ENCODE assay signal across 8 cellular contexts in the genomic region with DNA sequence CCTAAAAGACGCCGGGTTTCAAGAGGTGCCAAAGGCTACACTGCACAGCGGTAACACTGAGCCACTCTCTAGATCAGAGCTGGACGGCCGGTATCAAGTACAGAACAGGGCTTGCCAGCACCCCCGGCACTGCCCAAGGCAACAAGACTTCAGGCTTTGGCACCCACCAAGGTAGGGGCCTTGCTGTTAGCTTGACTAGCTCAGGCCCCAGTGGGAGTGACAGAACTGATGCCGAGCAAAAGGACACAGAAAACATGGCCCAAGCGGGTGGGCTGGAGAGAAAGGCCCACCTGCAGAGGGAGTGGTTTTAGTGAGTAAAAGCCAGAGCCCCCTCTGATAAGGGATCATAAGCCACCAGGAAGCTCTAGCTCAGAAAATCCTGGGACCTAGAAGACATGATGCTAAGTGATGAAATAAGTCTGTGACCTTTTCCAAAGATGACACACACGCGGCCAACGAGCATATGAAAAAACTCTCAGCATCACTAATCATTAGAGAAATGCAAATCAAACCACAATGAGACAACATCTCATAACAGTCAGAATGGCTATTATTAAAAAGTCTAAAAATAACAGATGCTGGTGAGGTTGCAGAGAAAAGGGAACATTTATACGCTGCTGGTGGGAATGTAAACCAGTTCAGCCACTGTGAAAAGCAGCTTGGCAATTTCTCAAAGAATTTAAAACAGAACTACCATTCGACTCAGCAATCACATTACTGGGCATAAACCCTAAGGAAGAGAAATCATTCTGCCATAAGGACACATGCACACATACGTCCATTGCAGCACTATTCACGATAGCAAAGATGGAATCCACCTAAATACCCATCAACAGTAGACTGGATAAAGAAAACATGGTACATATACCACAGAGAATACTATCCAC. TPM values are rescaled to one million over a fixed set of nuclear protein-coding genes. Genes with fewer than 3 reads are reported as not detected.
DNase-seq lines count a peak whose midpoint lies in the region; ATAC-seq and TF ChIP-seq lines count a peak whose summit lies in the region.

No MANE protein-coding gene starts in this region.

- POLR2A ChIA-PET in activated CD8-positive, alpha-beta T cell treated with anti-CD3 and anti-CD28 coated beads for 36 hours (lab: Charles Lee), result interaction anchor here (0.7 to 26.2 kb wide), 3 partner anchors 12 to 554 kb away, joined by 3 to 768 read pairs (median 320); partner anchors contain the start of genes CDC42BPG and EHD1

- CTCF ChIA-PET in activated CD8-positive, alpha-beta T cell treated with anti-CD3 and anti-CD28 coated beads for 36 hours (lab: Charles Lee), result interaction anchor here (13.5 to 28.9 kb wide), 2 partner anchors 13 to 21 kb away, joined by 316 to 1168 read pairs; partner anchors contain the start of genes CDC42BPG and EHD1

- DNase-seq in EL, result peak; percentile 91
- DNase-seq in activated CD8-positive, alpha-beta T cell treated with anti-CD3 and anti-CD28 coated beads for 36 hours, result peak; percentile 72
- DNase-seq in right cardiac atrium, result peak in 1 of 3 donors; percentile 64
- no peak for DNase-seq in SKM-1 treated with dmso at 0.1 percent for 144 hours (lab: John Stamatoyannopoulos, UW; ENCODE audit: unreplicated experiment)
- no peak for DNase-seq in NCI-H187 (lab: John Stamatoyannopoulos, UW)
- no peak for DNase-seq in hippocampal formation (lab: John Stamatoyannopoulos, UW)

- WGBS in right cardiac atrium, result 58% methylated on average over 15 of the region's 15 CpGs

- H3K27ac ChIP-seq in right cardiac atrium (ENCODE audit: low read length) (peak overlapping the region; percentile 87), subcutaneous abdominal adipose tissue (ENCODE audit: low read depth, low read length) (peak overlapping the region; percentile 95)

- H3K4me1 ChIP-seq in right cardiac atrium (ENCODE audit: control insufficient read depth, insufficient read depth, low read length) (peaks cover 42% of the 10 kb centered on the region), subcutaneous abdominal adipose tissue (ENCODE audit: control insufficient read depth in 5 of 5, insufficient read depth in 5 of 5, low read length in 5 of 5) (peaks cover 45 to 77% (median 66%) of the 10 kb centered on the region in 5 donors)

- H3K4me1 Mint-ChIP-seq in activated CD8-positive, alpha-beta T cell treated with anti-CD3 and anti-CD28 coated beads for 36 hours (ENCODE audit: low read depth), result peaks cover 92% of the 10 kb centered on the region

- H3K9me3 ChIP-seq in right cardiac atrium (ENCODE audit: control insufficient read depth, low read length) (no peaks in the 10 kb centered on the region), subcutaneous abdominal adipose tissue (ENCODE audit: control insufficient read depth in 5 of 5, low read length in 5 of 5) (no peaks in the 10 kb centered on the region)

- H3K27me3 Mint-ChIP-seq in activated CD8-positive, alpha-beta T cell treated with anti-CD3 and anti-CD28 coated beads for 36 hours, result no peaks in the 10 kb centered on the region

- peaks cover 0 to 19% (median 15%) of the 10 kb centered on the region in 5 donors for H3K36me3 ChIP-seq in subcutaneous abdominal adipose tissue (ENCODE audit: control insufficient read depth in 5 of 5, insufficient read depth in 5 of 5, low read length in 5 of 5)

- peak; percentile 46 for ATAC-seq in HG02759 (IDR thresholded peaks at IDR 0.05; ENCODE audit: unreplicated experiment)
- peak; percentile 19 for ATAC-seq in activated CD8-positive, alpha-beta T cell treated with anti-CD3 and anti-CD28 coated beads for 36 hours
- peak; percentile 2 to 9 for ATAC-seq in right cardiac atrium

- peaks cover 11% of the 10 kb centered on the region for H3K9me3 Mint-ChIP-seq in activated CD8-positive, alpha-beta T cell treated with anti-CD3 and anti-CD28 coated beads for 36 hours

- H3K4me3 Mint-ChIP-seq in activated CD8-positive, alpha-beta T cell treated with anti-CD3 and anti-CD28 coated beads for 36 hours, result peak overlapping the region; percentile 66

- intact Hi-C loops in activated CD8-positive, alpha-beta T cell treated with anti-CD3 and anti-CD28 coated beads for 36 hours (cut with micrococcal nuclease), result no loop called here
- intact Hi-C loops in right cardiac atrium (cut with DNase I), result no loop called here

- H3K27me3 ChIP-seq in right cardiac atrium (ENCODE audit: control insufficient read depth, insufficient read depth) (no peaks in the 10 kb centered on the region), subcutaneous abdominal adipose tissue (ENCODE audit: control insufficient read depth in 5 of 5, insufficient read depth in 4 of 5, low read length in 5 of 5) (no peaks in the 10 kb centered on the region)

- no peak overlapping the region for H3K4me3 ChIP-seq in right cardiac atrium (ENCODE audit: low read length)
- H3K4me3 ChIP-seq in subcutaneous abdominal adipose tissue (ENCODE audit: low read depth in 1 of 5, low read length in 5 of 5), result peak overlapping the region in 2 of 5 donors; percentile 14 to 42

- H3K36me3 Mint-ChIP-seq in activated CD8-positive, alpha-beta T cell treated with anti-CD3 and anti-CD28 coated beads for 36 hours (ENCODE audit: low read depth), result peaks cover 28% of the 10 kb centered on the region

- no peak for TF ChIP-seq CTCF in activated CD8-positive, alpha-beta T cell treated with anti-CD3 and anti-CD28 coated beads for 36 hours (IDR thresholded peaks at IDR 0.05)

- H3K9ac ChIP-seq in subcutaneous abdominal adipose tissue (ENCODE audit: low read length in 5 of 5), result peak overlapping the region in 3 of 5 donors; percentile 36 to 57 (median 52)

- H3K27ac Mint-ChIP-seq in activated CD8-positive, alpha-beta T cell treated with anti-CD3 and anti-CD28 coated beads for 36 hours, result peak overlapping the region; percentile 95

RNA-seq across cellular contexts. Expression of gene EHD1, which starts 12.9 kb away (rescaled TPM):
- 10 to 100 TPM; 60.3 to 65.1 TPM for total RNA-seq in activated CD8-positive, alpha-beta T cell treated with anti-CD3 and anti-CD28 coated beads for 36 hours
- total RNA-seq in right cardiac atrium, result 10 to 100 TPM; 23.4 to 35.3 (median 31.4) TPM
- 20.8 TPM for polyA plus RNA-seq in right cardiac atrium

RNA-seq across cellular contexts. Expression of gene CDC42BPG, which starts 21.1 kb away (rescaled TPM):
- under 1 TPM; 0.31 to 0.61 TPM for total RNA-seq in activated CD8-positive, alpha-beta T cell treated with anti-CD3 and anti-CD28 coated beads for 36 hours
- 1 to 10 TPM in 1 of 4 donors, under 1 TPM in 3; 0.39 to 2.3 (median 0.78) TPM for total RNA-seq in right cardiac atrium
- polyA plus RNA-seq in right cardiac atrium, result 0.36 TPM

RNA-seq across cellular contexts. Expression of gene ATG2A, which starts 51.5 kb away (rescaled TPM):
- total RNA-seq in activated CD8-positive, alpha-beta T cell treated with anti-CD3 and anti-CD28 coated beads for 36 hours, result 10 to 100 TPM; 17.1 to 17.5 TPM
- 10 to 100 TPM; 13.3 to 17.9 (median 15.3) TPM for total RNA-seq in right cardiac atrium
- 13.6 TPM for polyA plus RNA-seq in right cardiac atrium

RNA-seq across cellular contexts. Expression of gene MEN1, which starts 55.2 kb away (rescaled TPM):
- total RNA-seq in activated CD8-positive, alpha-beta T cell treated with anti-CD3 and anti-CD28 coated beads for 36 hours, result 10 to 100 TPM; 25.8 to 29.0 TPM
- 10 to 100 TPM in 2 of 4 donors, 1 to 10 TPM in 2; 9.6 to 11.7 (median 10.1) TPM for total RNA-seq in right cardiac atrium
- 10.1 TPM for polyA plus RNA-seq in right cardiac atrium

RNA-seq across cellular contexts. Expression of gene PPP2R5B, which starts 59.0 kb away (rescaled TPM):
- total RNA-seq in activated CD8-positive, alpha-beta T cell treated with anti-CD3 and anti-CD28 coated beads for 36 hours, result 10 to 100 TPM; 20.2 to 21.2 TPM
- 10 to 100 TPM; 21.7 to 28.0 (median 24.6) TPM for total RNA-seq in right cardiac atrium
- polyA plus RNA-seq in right cardiac atrium, result 28.9 TPM

Comparison
In these comparisons a context has a peak if more than half of its experiments do, and no peak if none do; other contexts are left out.
1. DNase-seq: peak in EL (single experiment) and activated CD8-positive, alpha-beta T cell treated with anti-CD3 and anti-CD28 coated beads for 36 hours (single experiment); none in SKM-1 treated with dmso at 0.1 percent for 144 hours (single experiment), NCI-H187 (0 of 2) and hippocampal formation (0 of 2).
2. Peak in every context shown above with its lines, with median percentiles within 50 percentile points of each other: ATAC-seq.